ENCODE assay signal across 8 cellular contexts in genomic region chr1:26768755-26769154, GRCh38. TPM values are rescaled to one million over a fixed set of nuclear protein-coding genes. Genes with fewer than 3 reads are reported as not detected.
DNase-seq lines count a peak whose midpoint lies in the region; ATAC-seq and TF ChIP-seq lines count a peak whose summit lies in the region.

No MANE protein-coding gene starts in this region.

- H3K27ac Mint-ChIP-seq in progenitor cell of endocrine pancreas: peak overlapping the region; percentile 35

- H3K9me2 ChIP-seq in PC-9 (ENCODE audit: insufficient read depth): no peaks in the 10 kb centered on the region

- peaks cover 10% of the 10 kb centered on the region for H3K4me1 Mint-ChIP-seq in progenitor cell of endocrine pancreas (ENCODE audit: low read depth)

- peaks cover 38% of the 10 kb centered on the region; the same call in 1 of the 2 replicates for H3F3A ChIP-seq in PC-9 (ENCODE audit: insufficient read depth, low read depth)

- H2AFZ ChIP-seq in PC-9: no peak overlapping the region

- intact Hi-C loops in PC-9 (cut with micrococcal nuclease; ENCODE audit: unreplicated experiment) (no loop called here), esophagus squamous epithelium (cut with DNase I) (no loop called here)

- WGBS in esophagus squamous epithelium, 2 donors: 16 to 17% methylated on average over 3 of the region's 3 CpGs

- no peak for TF ChIP-seq POLR2A in esophagus squamous epithelium (IDR thresholded peaks at IDR 0.05)

- no peak overlapping the region for H3K4me2 ChIP-seq in PC-9

- DNase-seq in EL: peak; percentile 94
- DNase-seq in PC-9: no peak
- no peak for DNase-seq in esophagus squamous epithelium (lab: John Stamatoyannopoulos, UW)
- no peak for DNase-seq in progenitor cell of endocrine pancreas (ENCODE audit: low spot score, unreplicated experiment)
- DNase-seq in SHP77 treated with DMSO at 0.1 percent for 48 hours (lab: John Stamatoyannopoulos, UW): no peak
- no peak for DNase-seq in retina

- H3K27me3 ChIP-seq in PC-9 (ENCODE audit: insufficient read depth, low read depth) (no peaks in the 10 kb centered on the region), esophagus squamous epithelium (no peaks in the 10 kb centered on the region)

- no peaks in the 10 kb centered on the region for H4K20me1 ChIP-seq in PC-9 (ENCODE audit: insufficient read depth)

- H3K4me3 ChIP-seq in PC-9 (no peak overlapping the region), esophagus squamous epithelium (no peak overlapping the region)

- 0 out of 2 replicates have a peak overlapping the region, but pooled peaks have one; percentile 2 for H3K27ac ChIP-seq in PC-9
- H3K27ac ChIP-seq in esophagus squamous epithelium: peak overlapping the region in 3 of 4 donors; percentile 11 to 49 (median 31)

- peaks cover 58% of the 10 kb centered on the region for H3K36me3 Mint-ChIP-seq in progenitor cell of endocrine pancreas (ENCODE audit: insufficient read depth)

- POLR2A ChIA-PET in PC-9 (lab: Charles Lee; ENCODE audit: unreplicated experiment): no interaction called here

- H3K9me3 Mint-ChIP-seq in progenitor cell of endocrine pancreas (ENCODE audit: low read depth): no peaks in the 10 kb centered on the region

- H3K9me3 ChIP-seq in PC-9 (ENCODE audit: insufficient read depth, low read depth): no peaks in the 10 kb centered on the region
- H3K9me3 ChIP-seq in esophagus squamous epithelium: no peaks in the 10 kb centered on the region

- BruUV-seq in PC-9 (replicated peaks; lab: Mats Ljungman, UMichigan): no TSS peak

- CTCF ChIA-PET in PC-9 (lab: Charles Lee): interaction anchor here (0.7 kb wide), 1 partner anchor 15 kb away, joined by 3 read pairs; no protein-coding TSS in a partner anchor

- TF ChIP-seq CTCF in PC-9 (conservative IDR thresholded peaks at IDR 0.05) (no peak), esophagus squamous epithelium (IDR thresholded peaks at IDR 0.05) (no peak), progenitor cell of endocrine pancreas (IDR thresholded peaks at IDR 0.05; ENCODE audit: unreplicated experiment) (no peak)

- peaks cover 41% of the 10 kb centered on the region for H3K4me1 ChIP-seq in PC-9 (replicated peaks; ENCODE audit: insufficient read depth)
- H3K4me1 ChIP-seq in esophagus squamous epithelium: peaks cover 12 to 65% (median 30%) of the 10 kb centered on the region in 3 donors

- H3K4me3 Mint-ChIP-seq in progenitor cell of endocrine pancreas (ENCODE audit: low read depth): no peak overlapping the region

- no peaks in the 10 kb centered on the region for H3K27me3 Mint-ChIP-seq in progenitor cell of endocrine pancreas

- H3K36me3 ChIP-seq in PC-9 (ENCODE audit: low read depth) (peaks cover 22% of the 10 kb centered on the region; the same call in 1 of the 2 replicates), esophagus squamous epithelium (peaks cover 37 to 100% (median 67%) of the 10 kb centered on the region in 3 donors)

- ATAC-seq in GM18511 (IDR thresholded peaks at IDR 0.05; ENCODE audit: unreplicated experiment) (no peak), HG03108 (IDR thresholded peaks at IDR 0.05; ENCODE audit: unreplicated experiment) (no peak)

- H3K79me2 ChIP-seq in PC-9 (ENCODE audit: low read depth): peaks cover 10% of the 10 kb centered on the region; the same call in 1 of the 2 replicates

RNA-seq across cellular contexts. Expression of gene PIGV, which starts 19.0 kb away (rescaled TPM):
- total RNA-seq in PC-9 (2021) (30.8 and 31.9 TPM in 2 replicates), esophagus squamous epithelium (10 to 100 TPM in 3 of 4 donors, 1 to 10 TPM in 1; 9.9 to 20.9 (median 13.1) TPM), progenitor cell of endocrine pancreas (10.2 and 12.1 TPM in 2 replicates)

RNA-seq across cellular contexts. Expression of gene ZDHHC18, which starts 57.7 kb away (rescaled TPM):
- total RNA-seq in PC-9 (2021) (27.2 and 36.1 TPM in 2 replicates), esophagus squamous epithelium (10 to 100 TPM; 24.5 to 34.4 (median 29.4) TPM), progenitor cell of endocrine pancreas (22.9 and 26.1 TPM in 2 replicates)
